ENCODE assay signal across 9 cellular contexts in the genomic region with DNA sequence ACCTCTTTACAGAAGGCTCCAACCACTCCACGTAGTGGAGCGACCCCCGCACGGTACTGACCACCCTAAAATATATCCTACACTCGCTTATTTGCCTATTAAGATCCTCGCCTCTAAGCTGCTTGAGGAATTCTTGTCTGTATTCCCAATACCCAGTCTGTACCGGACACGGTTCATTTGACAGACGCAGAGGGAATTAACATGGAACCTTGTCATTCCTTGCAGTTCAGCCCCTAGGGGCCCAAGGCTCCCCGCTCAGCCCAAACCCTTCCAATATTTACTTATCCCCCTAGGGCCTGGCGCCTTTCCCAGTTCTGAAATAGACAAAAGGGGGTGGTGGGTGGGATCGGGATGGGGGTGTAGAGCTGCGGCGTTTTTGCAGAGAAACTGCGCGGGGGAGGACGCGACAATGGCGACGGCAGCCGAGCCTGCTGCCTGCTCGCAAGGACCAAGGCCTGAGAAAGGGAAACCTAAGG. TPM values are rescaled to one million over a fixed set of nuclear protein-coding genes. Genes with fewer than 3 reads are reported as not detected.
DNase-seq lines count a peak whose midpoint lies in the region; ATAC-seq and TF ChIP-seq lines count a peak whose summit lies in the region.
"Had no signal": no experiment of that assay in that cellular context is flagged by ENCODE, and none has a peak within 500 bp of the region (broad histone marks: within the 10 kb centered on the region; RNA-seq: fewer than 3 reads in every experiment).

No MANE protein-coding gene starts in this region.

- intact Hi-C loops in adrenal gland (cut with DNase I): no loop called here

- peaks cover 3% of the 10 kb centered on the region for H3K9me3 ChIP-seq in BLaER1
- H3K9me3 ChIP-seq in Loucy (ENCODE audit: insufficient read depth, low read depth, low read length): no peaks in the 10 kb centered on the region
- H3K9me3 ChIP-seq in adrenal gland (replicated peaks in 1 of 3): no peaks in the 10 kb centered on the region
- no peaks in the 10 kb centered on the region for H3K9me3 ChIP-seq in iPS-18a (ENCODE audit: control insufficient read depth, low read depth, low read length)

- WGBS in adrenal gland, 4 donors: 1% methylated on average over 19 to 22 of the region's 22 CpGs

- H3K9ac ChIP-seq in BLaER1 (peak overlapping the region; percentile 96), Loucy (ENCODE audit: low read depth, low read length, poor library complexity, severe bottlenecking) (peak overlapping the region; percentile 98), iPS-18a (ENCODE audit: low read length) (peak overlapping the region; percentile 90)

- peak overlapping the region; percentile 98 for H3K27ac Mint-ChIP-seq in stimulated activated effector memory CD8-positive, alpha-beta T cell treated with anti-CD3 and anti-CD28 coated beads, Interleukin-12 subunit alpha, Interleukin-12 subunit beta, amount 100 ng/mL, for 72 hours

- peak overlapping the region; percentile 97 for H3K27ac ChIP-seq in BLaER1
- H3K27ac ChIP-seq in adrenal gland: peak overlapping the region; percentile 70 to 98 (median 90)
- peak overlapping the region; percentile 60 for H3K27ac ChIP-seq in iPS-18a (ENCODE audit: low read length)

- H3K4me1 ChIP-seq in BLaER1: peaks cover 69% of the 10 kb centered on the region
- H3K4me1 ChIP-seq in Loucy (ENCODE audit: insufficient read depth, low read length, poor library complexity, severe bottlenecking): peaks cover 35% of the 10 kb centered on the region
- H3K4me1 ChIP-seq in adrenal gland (replicated peaks in 1 of 2): peaks cover 28 to 47% of the 10 kb centered on the region in 2 donors
- H3K4me1 ChIP-seq in iPS-18a (ENCODE audit: control insufficient read depth, low read depth, low read length): peaks cover 11% of the 10 kb centered on the region

- no peaks in the 10 kb centered on the region for H3K9me2 ChIP-seq in Loucy (replicated peaks; ENCODE audit: low read depth, low read length)

- H3K4me3 ChIP-seq in BLaER1: peak overlapping the region; percentile 95
- peak overlapping the region; percentile 99 for H3K4me3 ChIP-seq in Loucy (ENCODE audit: low read length, poor library complexity, severe bottlenecking)
- H3K4me3 ChIP-seq in adrenal gland: peak overlapping the region; percentile 18 to 94 (median 86)
- H3K4me3 ChIP-seq in iPS-18a (ENCODE audit: low read length): peak overlapping the region; percentile 88

- H3K4me3 Mint-ChIP-seq in stimulated activated effector memory CD8-positive, alpha-beta T cell treated with anti-CD3 and anti-CD28 coated beads, Interleukin-12 subunit alpha, Interleukin-12 subunit beta, amount 100 ng/mL, for 72 hours: peak overlapping the region; percentile 92

- no peak for ATAC-seq in stimulated activated effector memory CD8-positive, alpha-beta T cell treated with anti-CD3 and anti-CD28 coated beads, Interleukin-12 subunit alpha, Interleukin-12 subunit beta, amount 100 ng/mL, for 72 hours
- ATAC-seq in HG03520 (IDR thresholded peaks at IDR 0.05; ENCODE audit: unreplicated experiment) (no peak), HG03025 (IDR thresholded peaks at IDR 0.05; ENCODE audit: low FRiP score, unreplicated experiment) (no peak), HG02870 (IDR thresholded peaks at IDR 0.05; ENCODE audit: unreplicated experiment) (no peak)

- H3K9me3 Mint-ChIP-seq in stimulated activated effector memory CD8-positive, alpha-beta T cell treated with anti-CD3 and anti-CD28 coated beads, Interleukin-12 subunit alpha, Interleukin-12 subunit beta, amount 100 ng/mL, for 72 hours: no peaks in the 10 kb centered on the region

- peaks cover 56% of the 10 kb centered on the region for H3K79me2 ChIP-seq in Loucy (ENCODE audit: insufficient read depth, low read length)

- DNase-seq in adrenal gland: peak in 3 of 7 donors; percentile 37 to 58 (median 57)
- no peak for DNase-seq in stimulated activated effector memory CD8-positive, alpha-beta T cell treated with anti-CD3 and anti-CD28 coated beads, Interleukin-12 subunit alpha, Interleukin-12 subunit beta, amount 100 ng/mL, for 72 hours (ENCODE audit: low spot score in 2 of 2)

- H3F3A ChIP-seq in Loucy (ENCODE audit: low read depth): no peaks in the 10 kb centered on the region

- TF ChIP-seq CTCF in Loucy (conservative IDR thresholded peaks at IDR 0.05; ENCODE audit: low read length) (no peak), adrenal gland (IDR thresholded peaks at IDR 0.05) (no peak)

- H2AFZ ChIP-seq in Loucy (ENCODE audit: low read length): peak overlapping the region; percentile 50; the same call in 1 of the 2 replicates

- H3K27me3 ChIP-seq in BLaER1 (no peaks in the 10 kb centered on the region), Loucy (ENCODE audit: insufficient read depth, low read length, poor library complexity, severe bottlenecking) (peaks cover 4% of the 10 kb centered on the region), adrenal gland (no peaks in the 10 kb centered on the region), iPS-18a (ENCODE audit: control insufficient read depth, insufficient read depth, low read length) (no peaks in the 10 kb centered on the region)

- H3K36me3 Mint-ChIP-seq in stimulated activated effector memory CD8-positive, alpha-beta T cell treated with anti-CD3 and anti-CD28 coated beads, Interleukin-12 subunit alpha, Interleukin-12 subunit beta, amount 100 ng/mL, for 72 hours: peaks cover 53% of the 10 kb centered on the region

- H4K20me1 ChIP-seq in BLaER1 (peaks cover 69% of the 10 kb centered on the region), Loucy (ENCODE audit: insufficient read depth, low read length, poor library complexity, severe bottlenecking) (peaks cover 48% of the 10 kb centered on the region)

- TF ChIP-seq POLR2A in adrenal gland (IDR thresholded peaks at IDR 0.05): no peak

- peaks cover 63% of the 10 kb centered on the region for H3K36me3 ChIP-seq in BLaER1
- H3K36me3 ChIP-seq in Loucy (ENCODE audit: insufficient read depth, low read length): peaks cover 13% of the 10 kb centered on the region; the same call in 1 of the 2 replicates
- H3K36me3 ChIP-seq in adrenal gland (replicated peaks in 1 of 2): peaks cover 0 to 9% of the 10 kb centered on the region in 2 donors
- peaks cover 14% of the 10 kb centered on the region for H3K36me3 ChIP-seq in iPS-18a (ENCODE audit: control insufficient read depth, low read depth, low read length)

- H3K4me2 ChIP-seq in BLaER1 (peak overlapping the region; percentile 98), Loucy (ENCODE audit: low read depth, low read length, poor library complexity, severe bottlenecking) (peak overlapping the region; percentile 97)

- peaks cover 46% of the 10 kb centered on the region for H3K4me1 Mint-ChIP-seq in stimulated activated effector memory CD8-positive, alpha-beta T cell treated with anti-CD3 and anti-CD28 coated beads, Interleukin-12 subunit alpha, Interleukin-12 subunit beta, amount 100 ng/mL, for 72 hours

RNA-seq across cellular contexts. Expression of a gene that starts 0.6 kb away (rescaled TPM):
- total RNA-seq in adrenal gland: 100 to 1,000 TPM in 5 of 8 donors, 10 to 100 TPM in 3; 48.3 to 206 (median 131) TPM
- polyA plus RNA-seq in adrenal gland: 100 to 1,000 TPM in 2 of 3 donors, 10 to 100 TPM in 1; 60.5 to 652 (median 264) TPM

RNA-seq across cellular contexts. Expression of a gene that starts 31.6 kb away (rescaled TPM):
- 10 to 100 TPM; 22.6 to 49.2 (median 36.3) TPM for total RNA-seq in adrenal gland
- polyA plus RNA-seq in adrenal gland: 10 to 100 TPM in 2 of 3 donors, 1 to 10 TPM in 1; 7.9 to 48.1 (median 28.3) TPM

RNA-seq across cellular contexts. Expression of a gene that starts 38.6 kb away (rescaled TPM):
- total RNA-seq in adrenal gland: 10 to 100 TPM; 13.0 to 45.8 (median 32.2) TPM
- polyA plus RNA-seq in adrenal gland: 10 to 100 TPM; 13.4 to 41.7 (median 27.0) TPM

RNA-seq across cellular contexts. Expression of a gene that starts 46.2 kb away (rescaled TPM):
- total RNA-seq in adrenal gland: 1 to 10 TPM; 2.6 to 7.6 (median 5.5) TPM
- polyA plus RNA-seq in adrenal gland: 10 to 100 TPM in 1 of 3 donors, 1 to 10 TPM in 2; 1.1 to 20.5 (median 5.7) TPM
- total RNA-seq: HT1080 had no signal
